Comparison of ENCODE assay signal across 22 cellular contexts in genomic region chr15:59519329-59519728, GRCh38.
"Had no signal": no experiment of that assay in that cellular context is flagged by ENCODE, and none has a peak within 500 bp of the region (broad histone marks: within the 10 kb centered on the region; RNA-seq: fewer than 3 reads in every experiment).

No MANE protein-coding gene starts in this region.

- H3K36me3 Mint-ChIP-seq: IgD-negative memory B cell had no signal

- DNase-seq: KBM-7, MG63, NCI-H1092 treated with DMSO at 0.1 percent for 48 hours, NCI-H1436, NCI-H187, NCI-H2029, NCI-H2081 treated with DMSO at 0.1 percent for 48 hours, NCI-H2171, NCI-H226, NCI-H446, NCI-H510A, NCI-H524 treated with DMSO at 0.1 percent for 48 hours, NCI-H69, NCI-H774, PC-3, SHP77, SW 1271 had no signal

- H3K27me3 Mint-ChIP-seq: IgD-negative memory B cell had no signal

- H3K27ac ChIP-seq: HL-60, RWPE1 had no signal

- H3K4me3 ChIP-seq: MG63 had no signal

- H3K9ac ChIP-seq: SK-N-SH had no signal

- H3K4me2 ChIP-seq: SK-N-SH had no signal

- H3K9me3 Mint-ChIP-seq: IgD-negative memory B cell had no signal

- H3K27me3 ChIP-seq: MG63 had no signal

- H3K36me3 ChIP-seq: MG63 had no signal

- H3K9me3 ChIP-seq: MG63, SK-N-SH had no signal

- ATAC-seq: Panc1, PC-3 had no signal
